In the genomic region with DNA sequence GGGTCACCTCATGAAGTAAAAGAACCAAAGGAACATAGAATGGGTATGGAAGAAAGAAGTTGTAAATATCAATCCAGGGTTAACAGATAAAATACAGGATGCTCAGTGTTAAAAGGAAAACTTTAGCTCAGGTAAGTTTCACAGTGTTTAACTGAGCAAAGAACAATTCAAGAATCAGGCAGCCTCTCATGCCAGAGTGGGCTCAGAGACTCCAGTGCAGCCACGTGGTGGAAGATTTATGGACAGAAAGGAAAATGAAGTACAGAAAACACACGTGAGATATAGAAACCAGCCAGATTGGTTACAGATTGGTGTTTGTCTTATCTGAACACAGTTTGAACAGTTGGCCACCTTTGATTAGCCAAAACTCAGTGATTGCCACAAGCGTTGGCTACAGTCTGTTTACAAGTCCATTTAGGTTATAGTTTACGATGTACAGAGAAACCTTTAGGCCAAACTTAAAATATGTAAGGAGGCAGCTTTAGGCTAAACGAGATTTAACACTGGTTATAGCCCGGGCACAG, we compare ENCODE assay signal across 1 cellular context.
TF ChIP-seq lines count a peak whose summit lies in the region.

No MANE protein-coding gene starts in this region.

TF ChIP-seq in WTC11, 78 proteins besides CTCF, POLR2A, EP300 and RAD21 (continued from another document):
- TF ChIP-seq, protein P1, sequence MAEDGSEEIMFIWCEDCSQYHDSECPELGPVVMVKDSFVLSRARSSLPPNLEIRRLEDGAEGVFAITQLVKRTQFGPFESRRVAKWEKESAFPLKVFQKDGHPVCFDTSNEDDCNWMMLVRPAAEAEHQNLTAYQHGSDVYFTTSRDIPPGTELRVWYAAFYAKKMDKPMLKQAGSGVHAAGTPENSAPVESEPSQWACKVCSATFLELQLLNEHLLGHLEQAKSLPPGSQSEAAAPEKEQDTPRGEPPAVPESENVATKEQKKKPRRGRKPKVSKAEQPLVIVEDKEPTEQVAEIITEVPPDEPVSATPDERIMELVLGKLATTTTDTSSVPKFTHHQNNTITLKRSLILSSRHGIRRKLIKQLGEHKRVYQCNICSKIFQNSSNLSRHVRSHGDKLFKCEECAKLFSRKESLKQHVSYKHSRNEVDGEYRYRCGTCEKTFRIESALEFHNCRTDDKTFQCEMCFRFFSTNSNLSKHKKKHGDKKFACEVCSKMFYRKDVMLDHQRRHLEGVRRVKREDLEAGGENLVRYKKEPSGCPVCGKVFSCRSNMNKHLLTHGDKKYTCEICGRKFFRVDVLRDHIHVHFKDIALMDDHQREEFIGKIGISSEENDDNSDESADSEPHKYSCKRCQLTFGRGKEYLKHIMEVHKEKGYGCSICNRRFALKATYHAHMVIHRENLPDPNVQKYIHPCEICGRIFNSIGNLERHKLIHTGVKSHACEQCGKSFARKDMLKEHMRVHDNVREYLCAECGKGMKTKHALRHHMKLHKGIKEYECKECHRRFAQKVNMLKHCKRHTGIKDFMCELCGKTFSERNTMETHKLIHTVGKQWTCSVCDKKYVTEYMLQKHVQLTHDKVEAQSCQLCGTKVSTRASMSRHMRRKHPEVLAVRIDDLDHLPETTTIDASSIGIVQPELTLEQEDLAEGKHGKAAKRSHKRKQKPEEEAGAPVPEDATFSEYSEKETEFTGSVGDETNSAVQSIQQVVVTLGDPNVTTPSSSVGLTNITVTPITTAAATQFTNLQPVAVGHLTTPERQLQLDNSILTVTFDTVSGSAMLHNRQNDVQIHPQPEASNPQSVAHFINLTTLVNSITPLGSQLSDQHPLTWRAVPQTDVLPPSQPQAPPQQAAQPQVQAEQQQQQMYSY (CRISPR knock-in tag; IDR thresholded peaks at IDR 0.05) = no peak
- TF ChIP-seq NFATC4 (CRISPR knock-in tag; IDR thresholded peaks at IDR 0.05) (no peak), ZNF219 (CRISPR knock-in tag; IDR thresholded peaks at IDR 0.05; ENCODE audit: borderline replicate concordance) (no peak), NFYB (CRISPR knock-in tag; conservative IDR thresholded peaks at IDR 0.05; ENCODE audit: low read depth) (no peak), EMX1 (CRISPR knock-in tag; IDR thresholded peaks at IDR 0.05) (no peak)
